8 cellular contexts compared by ENCODE assay signal in genomic region chr16:46883690-46884512, GRCh38. TPM values are rescaled to one million over a fixed set of nuclear protein-coding genes. Genes with fewer than 3 reads are reported as not detected.
A peak's percentile ranks its signal among the peaks of the same experiment; 100 is the strongest.
DNase-seq lines count a peak whose midpoint lies in the region; ATAC-seq, FAIRE-seq and TF ChIP-seq lines count a peak whose summit lies in the region.

Gene GPT2, plus strand, starts transcription at chr16:46884362. Its CDS starts 354 bp downstream, at chr16:46884716.

- TF ChIP-seq EP300 in HepG2 (IDR thresholded peaks at IDR 0.05; ENCODE audit: low read depth in 2 of 2, low read length in 2 of 2) (peak; percentile 9 to 56; a peak in 2 of 4 replicates), HepG2 (CRISPR knock-in tag; IDR thresholded peaks at IDR 0.05; ENCODE audit: borderline replicate concordance) (peak; percentile 88)

- H3K36me3 ChIP-seq in HepG2 (replicated peaks in 1 of 2; ENCODE audit: control insufficient read depth in 1 of 2, insufficient read depth in 2 of 2, low read length in 2 of 2) = peaks cover 2 to 21% of the 10 kb centered on the region in 2 experiments

- WGBS in HepG2 (ENCODE audit: low lambda C conversion rate) = 2% methylated on average over 42 of the region's 75 CpGs

- in situ Hi-C loops in HepG2 (cut with HindIII; ENCODE audit: extremely low pct_ligation_motif_present, low pct_unique_long_range_greater_than_20kb) = no loop called here

- peak within 1 kb of the TSS; percentile 97 for H3K4me2 ChIP-seq in HepG2 (ENCODE audit: low read depth, low read length)

- H3K27ac Mint-ChIP-seq in CD14-positive monocyte = peak within 1 kb of the TSS; percentile 67 to 88 (median 72)

- H3K4me3 ChIP-seq in HepG2 (replicated peaks in 1 of 3; ENCODE audit: insufficient read depth in 1 of 3, low read depth in 2 of 3, low read length in 3 of 3) = peak within 1 kb of the TSS; percentile 87 to 99 (median 99)

- peaks cover 82% of the 10 kb centered on the region for H3K4me1 ChIP-seq in HepG2 (ENCODE audit: insufficient read depth, low read length)

- no peak for TF ChIP-seq CTCF in CD14-positive monocyte (IDR thresholded peaks at IDR 0.05)
- peak; percentile 52 for TF ChIP-seq CTCF in HepG2 (CRISPR knock-in tag; IDR thresholded peaks at IDR 0.05)

- peak within 1 kb of the TSS; percentile 93 for H3K9ac ChIP-seq in HepG2 (ENCODE audit: insufficient read depth, low read depth, low read length)

- peak; percentile 78 to 93 for TF ChIP-seq POLR2A in HepG2 (IDR thresholded peaks at IDR 0.05; ENCODE audit: insufficient read depth in 1 of 2, low read depth in 2 of 2, low read length in 2 of 2)

- H3K36me3 Mint-ChIP-seq in CD14-positive monocyte = peaks cover 0 to 5% of the 10 kb centered on the region in 2 donors

- no peaks in the 10 kb centered on the region for H3K9me3 ChIP-seq in HepG2 (ENCODE audit: low read length)

- intact Hi-C loops in CD14-positive monocyte (cut with micrococcal nuclease) (no loop called here), HepG2 (cut with micrococcal nuclease; ENCODE audit: unreplicated experiment) (loop anchor here (1.0 to 2.0 kb wide), 3 partner anchors 8 to 20 kb away; no protein-coding TSS in a partner anchor)

- BruUV-seq in HepG2 (replicated peaks; lab: Mats Ljungman, UMichigan) = no TSS peak

- H4K20me1 ChIP-seq in HepG2 (ENCODE audit: insufficient read depth, low read length) = peaks cover 29% of the 10 kb centered on the region

- H3K4me1 Mint-ChIP-seq in CD14-positive monocyte = peaks cover 34% of the 10 kb centered on the region

- H3K27me3 ChIP-seq in HepG2 (ENCODE audit: control insufficient read depth in 1 of 2, insufficient read depth in 2 of 2, low read length in 2 of 2) = no peaks in the 10 kb centered on the region; a peak in 1 of 5 replicates

- TF ChIP-seq RAD21 in HepG2 (CRISPR knock-in tag; IDR thresholded peaks at IDR 0.05) = peak; percentile 44

- POLR2A ChIA-PET in HepG2 (lab: Yijun Ruan, JAX) = interaction anchor here (0.6 to 11.8 kb wide), 22 partner anchors 9 to 1482 kb away, joined by 3 to 306 read pairs (median 5); partner anchors contain the start of gene C16orf87

- no peaks in the 10 kb centered on the region for H3K9me3 Mint-ChIP-seq in CD14-positive monocyte

- CTCF ChIA-PET in HepG2 (lab: Yijun Ruan, JAX; ENCODE audit: low intra/inter-chr PET ratio, low total read pairs) = interaction anchor here (1.3 to 1.6 kb wide), 2 partner anchors 25 to 30 kb away, joined by 4 to 7 read pairs; no protein-coding TSS in a partner anchor

- H2AFZ ChIP-seq in HepG2 (ENCODE audit: low read length) = no peak within 1 kb of the TSS

- H3K27me3 Mint-ChIP-seq in CD14-positive monocyte (ENCODE audit: low read depth in 3 of 3) = peaks cover 2 to 10% (median 9%) of the 10 kb centered on the region in 3 donors

- DNase-seq in CD14-positive monocyte (ENCODE audit: low spot score) (peak; percentile 83), NCI-H526 treated with DMSO at 0.1 percent for 48 hours (lab: John Stamatoyannopoulos, UW) (peak; percentile 84), dermis blood vessel endothelial cell (peak; percentile 97), HepG2 (ENCODE audit: low spot score) (peak; percentile 97)
- peak; percentile 54 to 60 for DNase-seq in activated CD4-positive, alpha-beta T cell treated with anti-CD3 and anti-CD28 coated beads, Interleukin-2, amount 50 U/mL, for 4 hours
- DNase-seq in stimulated activated CD4-positive, alpha-beta T cell treated with anti-CD3 and anti-CD28 coated beads, Interleukin-2, amount 100 ng/mL, for 48 hours = peak; percentile 79 to 80

- peaks cover 47% of the 10 kb centered on the region for H3K79me2 ChIP-seq in HepG2 (ENCODE audit: insufficient read depth, low read length)

- peak within 1 kb of the TSS; percentile 86 to 89 for H3K4me3 Mint-ChIP-seq in CD14-positive monocyte

- FAIRE-seq in HepG2 (lab: Jason Lieb, UNC) = peak; percentile 42

- ATAC-seq in GM19328 (IDR thresholded peaks at IDR 0.05; ENCODE audit: unreplicated experiment) = peak; percentile 97
- peak; percentile 97 for ATAC-seq in HG03469 (IDR thresholded peaks at IDR 0.05; ENCODE audit: unreplicated experiment)
- peak; percentile 93 for ATAC-seq in HepG2

- peak within 1 kb of the TSS; percentile 95 for H3K27ac ChIP-seq in HepG2 (ENCODE audit: extremely low read length, insufficient read depth, low read length)

TF ChIP-seq in HepG2, 621 proteins besides CTCF, POLR2A, EP300 and RAD21 (continues in another document):
- TF ChIP-seq ZSCAN29 (CRISPR knock-in tag; conservative IDR thresholded peaks at IDR 0.05) (0 out of 2 replicates have a peak, but pooled peaks have one; percentile 90), BCL6 (CRISPR knock-in tag; IDR thresholded peaks at IDR 0.05) (peak; percentile 81), RBM22 (optimal IDR thresholded peaks at IDR 0.05; ENCODE audit: low read length) (peak; percentile 87), RFX5 (IDR thresholded peaks at IDR 0.05; ENCODE audit: low read depth, low read length) (peak; percentile 21; the same call in 1 of the 2 replicates), ZNF337 (CRISPR knock-in tag; IDR thresholded peaks at IDR 0.05; ENCODE audit: borderline replicate concordance, low read depth) (no peak), ZNF878 (CRISPR knock-in tag; IDR thresholded peaks at IDR 0.05) (peak; percentile 35; the same call in 1 of the 2 replicates), ZFP90 (CRISPR knock-in tag; IDR thresholded peaks at IDR 0.05; ENCODE audit: borderline replicate concordance) (peak; percentile 94), PATZ1 (CRISPR knock-in tag; IDR thresholded peaks at IDR 0.05) (peak; percentile 96), REPIN1 (CRISPR knock-in tag; IDR thresholded peaks at IDR 0.05; ENCODE audit: borderline replicate concordance, low read depth) (peak; percentile 93), ZIK1 (CRISPR knock-in tag; IDR thresholded peaks at IDR 0.05; ENCODE audit: borderline replicate concordance, low read depth) (peak; percentile 97), ZMYM4 (CRISPR knock-in tag; IDR thresholded peaks at IDR 0.05) (peak; percentile 63; the same call in 1 of the 2 replicates)

RNA-seq across cellular contexts. Expression of gene GPT2, which starts in this region (rescaled TPM):
- polyA plus RNA-seq in CD14-positive monocyte = 1 to 10 TPM in 1 of 2 donors, under 1 TPM in 1; 0.98 to 1.4 TPM
- 8.2 and 10.4 TPM in 2 replicates for total RNA-seq in dermis blood vessel endothelial cell
- total RNA-seq in HepG2 (2016; rRNA removed; fragmentation: Illumina TruSeq; extraction: Trizol) = 130 and 138 TPM in 2 replicates
- total RNA-seq in HepG2 (2016; cell fraction: cytosol; rRNA removed; fragmentation: Illumina TruSeq; extraction: Trizol; ENCODE audit: low read depth) = 22.1 and 23.2 TPM in 2 replicates
- total RNA-seq in HepG2 (2016; cell fraction: insoluble cytoplasmic fraction; rRNA removed; fragmentation: Illumina TruSeq; extraction: Trizol) = 114 and 146 TPM in 2 replicates
- 63.0 and 65.0 TPM in 2 replicates for total RNA-seq in HepG2 (2016; cell fraction: membrane; rRNA removed; fragmentation: Illumina TruSeq; extraction: Trizol)
- 59.4 and 71.5 TPM in 2 replicates for total RNA-seq in HepG2 (2016; cell fraction: nucleus; rRNA removed; fragmentation: Illumina TruSeq; extraction: Trizol)
- polyA plus RNA-seq in HepG2 (2011; rRNA removed) = 267 and 269 TPM in 2 replicates
- 182 and 277 TPM in 2 replicates for polyA plus RNA-seq in HepG2 (2011; cell fraction: cytosol; rRNA removed)
- polyA plus RNA-seq in HepG2 (2011; cell fraction: nucleus; rRNA removed) = 334 and 385 TPM in 2 replicates
- 220 and 249 TPM in 2 replicates for polyA plus RNA-seq in HepG2 (2012)
- polyA plus RNA-seq in HepG2 (2016; cell fraction: cytosol; fragmentation: Illumina TruSeq; extraction: Trizol; ENCODE audit: low read depth) = 21.5 and 27.7 TPM in 2 replicates
- polyA plus RNA-seq in HepG2 (2016; cell fraction: insoluble cytoplasmic fraction; fragmentation: Illumina TruSeq; extraction: Trizol; ENCODE audit: low read depth) = 122 and 156 TPM in 2 replicates
- 42.5 and 45.9 TPM in 2 replicates for polyA plus RNA-seq in HepG2 (2016; cell fraction: membrane; fragmentation: Illumina TruSeq; extraction: Trizol; ENCODE audit: low read depth)
- polyA plus RNA-seq in HepG2 (2016; cell fraction: nucleus; fragmentation: Illumina TruSeq; extraction: Trizol; ENCODE audit: insufficient read depth, low read depth) = 148 and 163 TPM in 2 replicates
- polyA minus RNA-seq in HepG2 (2011; rRNA and poly(A)+ RNA removed; ENCODE audit: low replicate concordance) = 33.0 and 786 TPM in 2 replicates
- 198 TPM in 2 replicates for polyA minus RNA-seq in HepG2 (2011; cell fraction: cytosol; rRNA and poly(A)+ RNA removed)
- polyA minus RNA-seq in HepG2 (2011; cell fraction: nucleus; rRNA and poly(A)+ RNA removed) = 79.2 and 86.4 TPM in 2 replicates

Comparison
In these comparisons a context has a peak if more than half of its experiments do, and no peak if none do; other contexts are left out.
1. Peak in every context shown above with its lines: DNase-seq, ATAC-seq, H3K4me3 ChIP-seq and H3K27ac ChIP-seq.
2. RNA of gene GPT2 (polyA plus RNA-seq): 21.5 to 385 TPM in HepG2; 0.98 to 1.4 TPM in CD14-positive monocyte; every median in the first group is over 4 times any median in the second.